In genomic region chr5:2904399-2904798, GRCh38 we compare ENCODE assay signal across 15 cellular contexts.
DNase-seq lines count a peak whose midpoint lies in the region; ATAC-seq and TF ChIP-seq lines count a peak whose summit lies in the region.
"Had no signal": no experiment of that assay in that cellular context is flagged by ENCODE, and none has a peak within 500 bp of the region (broad histone marks: within the 10 kb centered on the region; RNA-seq: fewer than 3 reads in every experiment).

No MANE protein-coding gene starts in this region.

- CTCF ChIA-PET in WTC11 (lab: Charles Lee) = interaction anchor here (0.6 kb wide), 1 partner anchor 26 kb away, joined by 3 read pairs; no protein-coding TSS in a partner anchor

- no peak for ATAC-seq in WTC11
- ATAC-seq in HG02884 (IDR thresholded peaks at IDR 0.05; ENCODE audit: unreplicated experiment) = no peak
- ATAC-seq: A549, HCT116, HepG2 had no signal

- H3K9me3 ChIP-seq in esophagus muscularis mucosa = no peaks in the 10 kb centered on the region
- H3K9me3 ChIP-seq: A549, Caco-2 had no signal

- no peaks in the 10 kb centered on the region for H3K36me3 ChIP-seq in esophagus muscularis mucosa

- peaks cover 0 to 16% (median 0%) of the 10 kb centered on the region in 4 donors for H3K27me3 ChIP-seq in esophagus muscularis mucosa

- H3K9me3 Mint-ChIP-seq in WTC11 (no peaks in the 10 kb centered on the region), osteocyte (ENCODE audit: unreplicated experiment) (peaks cover 8% of the 10 kb centered on the region)

- TF ChIP-seq CTCF in WTC11 (IDR thresholded peaks at IDR 0.05) = no peak
- TF ChIP-seq CTCF in esophagus muscularis mucosa (IDR thresholded peaks at IDR 0.05) = no peak
- no peak for TF ChIP-seq CTCF in osteocyte (IDR thresholded peaks at IDR 0.05)

- H3K4me3 ChIP-seq in esophagus muscularis mucosa = no peak overlapping the region
- H3K4me3 ChIP-seq: A549 had no signal

- TF ChIP-seq POLR2A in esophagus muscularis mucosa (IDR thresholded peaks at IDR 0.05; ENCODE audit: low read depth) = no peak

- H3K36me3 Mint-ChIP-seq in WTC11 = no peaks in the 10 kb centered on the region
- no peaks in the 10 kb centered on the region for H3K36me3 Mint-ChIP-seq in osteocyte (ENCODE audit: unreplicated experiment)
- H3K36me3 Mint-ChIP-seq: CD14-positive monocyte; CD8-positive, alpha-beta memory T cell had no signal

- H3K4me1 Mint-ChIP-seq in WTC11 = peaks cover 4% of the 10 kb centered on the region; the same call in 1 of the 2 replicates
- no peaks in the 10 kb centered on the region for H3K4me1 Mint-ChIP-seq in osteocyte (ENCODE audit: unreplicated experiment)
- H3K4me1 Mint-ChIP-seq: CD14-positive monocyte had no signal

- no peak overlapping the region for H3K27ac Mint-ChIP-seq in WTC11
- no peak overlapping the region for H3K27ac Mint-ChIP-seq in osteocyte (ENCODE audit: unreplicated experiment)
- H3K27ac Mint-ChIP-seq: CD14-positive monocyte; CD8-positive, alpha-beta memory T cell had no signal

- H3K4me3 Mint-ChIP-seq in WTC11 = no peak overlapping the region
- no peak overlapping the region for H3K4me3 Mint-ChIP-seq in osteocyte (ENCODE audit: unreplicated experiment)
- H3K4me3 Mint-ChIP-seq: CD14-positive monocyte; CD8-positive, alpha-beta memory T cell had no signal

- WGBS in esophagus muscularis mucosa = 69% methylated on average over 9 of the region's 13 CpGs

- H3K4me1 ChIP-seq in esophagus muscularis mucosa = no peaks in the 10 kb centered on the region
- H3K4me1 ChIP-seq: A549, Caco-2 had no signal

- POLR2A ChIA-PET in WTC11 (lab: Charles Lee) = no interaction called here

- no peak for TF ChIP-seq EP300 in esophagus muscularis mucosa (IDR thresholded peaks at IDR 0.05)

- peak; percentile 25 for DNase-seq in WTC11 (ENCODE audit: low spot score)
- peak; percentile 55 for DNase-seq in esophagus muscularis mucosa (ENCODE audit: extremely low spot score)
- peak; percentile 80 for DNase-seq in osteocyte (ENCODE audit: extremely low spot score, unreplicated experiment)
- no peak for DNase-seq in HK-2 (ENCODE audit: unreplicated experiment)
- no peak for DNase-seq in NCI-H1694 treated with DMSO at 0.1 percent for 48 hours (lab: John Stamatoyannopoulos, UW)
- no peak for DNase-seq in AG08395 (ENCODE audit: low spot score)
- DNase-seq: Caco-2; CD8-positive, alpha-beta memory T cell; DND-41; GDM1 had no signal

- H3K27ac ChIP-seq in esophagus muscularis mucosa (replicated peaks in 1 of 4) = no peak overlapping the region
- H3K27ac ChIP-seq: A549 had no signal

- H3K27me3 Mint-ChIP-seq in WTC11 (ENCODE audit: low read depth) (no peaks in the 10 kb centered on the region; the same call in 1 of the 2 replicates), osteocyte (ENCODE audit: unreplicated experiment) (no peaks in the 10 kb centered on the region)
- H3K27me3 Mint-ChIP-seq: CD8-positive, alpha-beta memory T cell had no signal

- intact Hi-C loops in esophagus muscularis mucosa (cut with DNase I) = no loop called here

TF ChIP-seq in WTC11, 78 proteins besides CTCF, POLR2A, EP300 and RAD21:
- TF ChIP-seq ERG (CRISPR knock-in tag; IDR thresholded peaks at IDR 0.05) = no peak
- TF ChIP-seq, protein P1, sequence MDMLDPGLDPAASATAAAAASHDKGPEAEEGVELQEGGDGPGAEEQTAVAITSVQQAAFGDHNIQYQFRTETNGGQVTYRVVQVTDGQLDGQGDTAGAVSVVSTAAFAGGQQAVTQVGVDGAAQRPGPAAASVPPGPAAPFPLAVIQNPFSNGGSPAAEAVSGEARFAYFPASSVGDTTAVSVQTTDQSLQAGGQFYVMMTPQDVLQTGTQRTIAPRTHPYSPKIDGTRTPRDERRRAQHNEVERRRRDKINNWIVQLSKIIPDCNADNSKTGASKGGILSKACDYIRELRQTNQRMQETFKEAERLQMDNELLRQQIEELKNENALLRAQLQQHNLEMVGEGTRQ (CRISPR knock-in tag; IDR thresholded peaks at IDR 0.05) = no peak
- no peak for TF ChIP-seq ESRRA (CRISPR knock-in tag; IDR thresholded peaks at IDR 0.05; ENCODE audit: borderline replicate concordance)
- TF ChIP-seq, protein P2, sequence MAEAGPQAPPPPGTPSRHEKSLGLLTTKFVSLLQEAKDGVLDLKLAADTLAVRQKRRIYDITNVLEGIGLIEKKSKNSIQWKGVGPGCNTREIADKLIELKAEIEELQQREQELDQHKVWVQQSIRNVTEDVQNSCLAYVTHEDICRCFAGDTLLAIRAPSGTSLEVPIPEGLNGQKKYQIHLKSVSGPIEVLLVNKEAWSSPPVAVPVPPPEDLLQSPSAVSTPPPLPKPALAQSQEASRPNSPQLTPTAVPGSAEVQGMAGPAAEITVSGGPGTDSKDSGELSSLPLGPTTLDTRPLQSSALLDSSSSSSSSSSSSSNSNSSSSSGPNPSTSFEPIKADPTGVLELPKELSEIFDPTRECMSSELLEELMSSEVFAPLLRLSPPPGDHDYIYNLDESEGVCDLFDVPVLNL (CRISPR knock-in tag; IDR thresholded peaks at IDR 0.05; ENCODE audit: borderline replicate concordance, low read depth) = no peak
- TF ChIP-seq EMX1 (CRISPR knock-in tag; IDR thresholded peaks at IDR 0.05) = no peak

Comparison
In these comparisons a context has a peak if more than half of its experiments do, and no peak if none do; other contexts are left out.
1. DNase-seq: peak in WTC11 (single experiment), esophagus muscularis mucosa (single experiment) and osteocyte (single experiment); none in HK-2 (single experiment), NCI-H1694 treated with DMSO at 0.1 percent for 48 hours (single experiment) and AG08395 (single experiment).